ENCODE assay signal across 1 cellular context in genomic region chr3:66407281-66408218, GRCh38.
TF ChIP-seq lines count a peak whose summit lies in the region.

No MANE protein-coding gene starts in this region.

TF ChIP-seq in HepG2, 621 proteins besides CTCF, POLR2A, EP300 and RAD21 (continued from another document and continues in another):
- TF ChIP-seq BCL3 (CRISPR knock-in tag; IDR thresholded peaks at IDR 0.05) (0 out of 2 replicates have a peak, but pooled peaks have one; percentile 36), THRA (CRISPR knock-in tag; IDR thresholded peaks at IDR 0.05; ENCODE audit: borderline replicate concordance) (0 out of 2 replicates have a peak, but pooled peaks have one; percentile 38), HMGXB3 (CRISPR knock-in tag; IDR thresholded peaks at IDR 0.05; ENCODE audit: borderline replicate concordance) (0 out of 2 replicates have a peak, but pooled peaks have one; percentile 39), ZNF225 (CRISPR knock-in tag; IDR thresholded peaks at IDR 0.05) (no peak), ZNF276 (CRISPR knock-in tag; IDR thresholded peaks at IDR 0.05; ENCODE audit: low read depth) (peak; percentile 41; the same call in 1 of the 2 replicates), STAG1 (CRISPR knock-in tag; IDR thresholded peaks at IDR 0.05) (peak; percentile 98), NR2F6 (IDR thresholded peaks at IDR 0.05) (no peak), NR2F6 (CRISPR knock-in tag; IDR thresholded peaks at IDR 0.05) (peak; percentile 44; the same call in 1 of the 2 replicates), ZNF382 (CRISPR knock-in tag; IDR thresholded peaks at IDR 0.05; ENCODE audit: borderline replicate concordance) (no peak), HOMEZ (CRISPR knock-in tag; IDR thresholded peaks at IDR 0.05; ENCODE audit: low read depth) (no peak), RAD51 (IDR thresholded peaks at IDR 0.05; ENCODE audit: borderline replicate concordance) (no peak), MYC (CRISPR knock-in tag; IDR thresholded peaks at IDR 0.05; ENCODE audit: borderline replicate concordance) (peak; percentile 77), PHF20 (CRISPR knock-in tag; IDR thresholded peaks at IDR 0.05) (no peak), MIXL1 (CRISPR knock-in tag; IDR thresholded peaks at IDR 0.05) (0 out of 2 replicates have a peak, but pooled peaks have one; percentile 40), HDAC6 (IDR thresholded peaks at IDR 0.05; ENCODE audit: low read depth, low read length) (no peak), ZSCAN20 (CRISPR knock-in tag; IDR thresholded peaks at IDR 0.05; ENCODE audit: borderline replicate concordance) (no peak), ARID4A (CRISPR knock-in tag; IDR thresholded peaks at IDR 0.05; ENCODE audit: borderline replicate concordance) (peak; percentile 41; the same call in 1 of the 2 replicates), ZNF839 (CRISPR knock-in tag; IDR thresholded peaks at IDR 0.05; ENCODE audit: borderline replicate concordance) (no peak), SIN3B (IDR thresholded peaks at IDR 0.05; ENCODE audit: low read length) (no peak), PATZ1 (CRISPR knock-in tag; IDR thresholded peaks at IDR 0.05) (peak; percentile 71), CHD4 (IDR thresholded peaks at IDR 0.05; ENCODE audit: borderline replicate concordance, low read length) (no peak), SRSF9 (IDR thresholded peaks at IDR 0.05; ENCODE audit: borderline replicate concordance, insufficient read depth, low read depth, low read length, poor library complexity, severe bottlenecking) (no peak), RXRA (CRISPR knock-in tag; IDR thresholded peaks at IDR 0.05) (peak; percentile 53; the same call in 1 of the 2 replicates), NR2F2 (IDR thresholded peaks at IDR 0.05; ENCODE audit: borderline replicate concordance, low read depth) (no peak), ISL2 (CRISPR knock-in tag; IDR thresholded peaks at IDR 0.05) (no peak), CBFB (CRISPR knock-in tag; IDR thresholded peaks at IDR 0.05) (0 out of 2 replicates have a peak, but pooled peaks have one; percentile 34), DMAP1 (CRISPR knock-in tag; IDR thresholded peaks at IDR 0.05) (no peak), TEAD3 (CRISPR knock-in tag; optimal IDR thresholded peaks at IDR 0.05; ENCODE audit: borderline replicate concordance) (peak; percentile 57), ZBTB4 (CRISPR knock-in tag; IDR thresholded peaks at IDR 0.05; ENCODE audit: borderline replicate concordance) (peak; percentile 50; the same call in 1 of the 2 replicates), UBTF (CRISPR knock-in tag; IDR thresholded peaks at IDR 0.05) (0 out of 2 replicates have a peak, but pooled peaks have one; percentile 24)
